ENCODE assay signal across 19 cellular contexts in genomic region chr19:35712529-35712909, GRCh38. TPM values are rescaled to one million over a fixed set of nuclear protein-coding genes. Genes with fewer than 3 reads are reported as not detected.
DNase-seq lines count a peak whose midpoint lies in the region; ATAC-seq lines count a peak whose summit lies in the region.
"Had no signal": no experiment of that assay in that cellular context is flagged by ENCODE, and none has a peak within 500 bp of the region (broad histone marks: within the 10 kb centered on the region; RNA-seq: fewer than 3 reads in every experiment).

No MANE protein-coding gene starts in this region.

- DNase-seq in CD4-positive, alpha-beta memory T cell, result no peak
- DNase-seq in activated T-cell treated with anti-CD3 and anti-CD28 coated beads, Interleukin-2, amount 50 U/mL, for 72 hours, result peak; percentile 70 to 74
- DNase-seq in stimulated activated CD4-positive, alpha-beta T cell treated with anti-CD3 and anti-CD28 coated beads, Interleukin-1b, Interleukin-23, amount 100 ng/mL, for 48 hours, result peak; percentile 51
- DNase-seq in Right ventricle myocardium inferior (ENCODE audit: missing footprints) (no peak), ecto neural progenitor cell (ENCODE audit: low spot score) (no peak), iPS-NIHi11 (ENCODE audit: low spot score) (no peak)
- DNase-seq: COR-L47, GF-D8, H9, Kasumi-1, kidney, NCI-H526, T-helper 9 cell had no signal

- POLR2A ChIA-PET in CD4-positive, alpha-beta memory T cell (lab: Charles Lee; ENCODE audit: partially characterized antibody), result interaction anchor here (0.7 to 6.3 kb wide), 3 partner anchors 10 to 68 kb away, joined by 3 to 61 read pairs (median 3); partner anchors contain the start of gene ZBTB32

- peak overlapping the region; percentile 63 for H3K27ac ChIP-seq in CD4-positive, alpha-beta memory T cell (ENCODE audit: low read depth, low read length)
- H3K27ac ChIP-seq: HL-60 had no signal

- H3K27me3 Mint-ChIP-seq in CD4-positive, alpha-beta memory T cell, result no peaks in the 10 kb centered on the region
- no peaks in the 10 kb centered on the region for H3K27me3 Mint-ChIP-seq in IgD-negative memory B cell
- no peaks in the 10 kb centered on the region for H3K27me3 Mint-ChIP-seq in activated T-cell treated with anti-CD3 and anti-CD28 coated beads, Interleukin-2, amount 50 U/mL, for 72 hours (ENCODE audit: low read depth)
- H3K27me3 Mint-ChIP-seq: progenitor cell of endocrine pancreas had no signal

- no peaks in the 10 kb centered on the region for H3K9me3 ChIP-seq in CD4-positive, alpha-beta memory T cell (ENCODE audit: control insufficient read depth in 1 of 2, low read length in 2 of 2)

- H3K4me1 ChIP-seq in CD4-positive, alpha-beta memory T cell (ENCODE audit: insufficient read depth, low read length), result peaks cover 66% of the 10 kb centered on the region

- ATAC-seq in activated T-cell treated with anti-CD3 and anti-CD28 coated beads, Interleukin-2, amount 50 U/mL, for 72 hours (replicated peaks in 1 of 2), result peak in 1 of 2 donors; percentile 7
- ATAC-seq in Right ventricle myocardium inferior (no peak), HG03439 (IDR thresholded peaks at IDR 0.05; ENCODE audit: unreplicated experiment) (no peak)

- H3K9me3 Mint-ChIP-seq in CD4-positive, alpha-beta memory T cell, result peaks cover 0 to 1% (median 0%) of the 10 kb centered on the region in 8 donors
- H3K9me3 Mint-ChIP-seq in IgD-negative memory B cell, result no peaks in the 10 kb centered on the region
- no peaks in the 10 kb centered on the region for H3K9me3 Mint-ChIP-seq in activated T-cell treated with anti-CD3 and anti-CD28 coated beads, Interleukin-2, amount 50 U/mL, for 72 hours
- H3K9me3 Mint-ChIP-seq: H9 had no signal

- H3K4me3 Mint-ChIP-seq in CD4-positive, alpha-beta memory T cell, result peak overlapping the region in 6 of 8 donors; percentile 13 to 83 (median 64)
- H3K4me3 Mint-ChIP-seq in IgD-negative memory B cell, result peak overlapping the region; percentile 79 to 99 (median 93)
- H3K4me3 Mint-ChIP-seq in activated T-cell treated with anti-CD3 and anti-CD28 coated beads, Interleukin-2, amount 50 U/mL, for 72 hours, result peak overlapping the region; percentile 89
- H3K4me3 Mint-ChIP-seq: H9 had no signal

- CTCF ChIA-PET in CD4-positive, alpha-beta memory T cell (lab: Charles Lee; ENCODE audit: partially characterized antibody), result interaction anchor here (3.1 to 6.0 kb wide), 2 partner anchors 15 to 19 kb away, joined by 10 to 54 read pairs; no protein-coding TSS in a partner anchor

- no peak overlapping the region for H3K4me3 ChIP-seq in CD4-positive, alpha-beta memory T cell (ENCODE audit: low read length in 2 of 2)

- no peaks in the 10 kb centered on the region for H3K27me3 ChIP-seq in CD4-positive, alpha-beta memory T cell (ENCODE audit: insufficient read depth, low read length)

- no peaks in the 10 kb centered on the region for H3K36me3 ChIP-seq in CD4-positive, alpha-beta memory T cell (ENCODE audit: insufficient read depth, low read length)

- intact Hi-C loops in CD4-positive, alpha-beta memory T cell (cut with micrococcal nuclease), result no loop called here
- intact Hi-C loops in Right ventricle myocardium inferior (cut with DNase I), result no loop called here

- peak overlapping the region; percentile 88 to 98 (median 92) for H3K27ac Mint-ChIP-seq in CD4-positive, alpha-beta memory T cell
- peak overlapping the region; percentile 90 to 97 (median 93) for H3K27ac Mint-ChIP-seq in IgD-negative memory B cell
- H3K27ac Mint-ChIP-seq in activated T-cell treated with anti-CD3 and anti-CD28 coated beads, Interleukin-2, amount 50 U/mL, for 72 hours, result peak overlapping the region; percentile 94
- H3K27ac Mint-ChIP-seq: H9, progenitor cell of endocrine pancreas had no signal

- H3K36me3 Mint-ChIP-seq in CD4-positive, alpha-beta memory T cell, result peaks cover 0 to 3% of the 10 kb centered on the region in 2 donors
- no peaks in the 10 kb centered on the region for H3K36me3 Mint-ChIP-seq in IgD-negative memory B cell
- H3K36me3 Mint-ChIP-seq in activated T-cell treated with anti-CD3 and anti-CD28 coated beads, Interleukin-2, amount 50 U/mL, for 72 hours (ENCODE audit: insufficient read depth in 2 of 2), result peaks cover 20 to 24% of the 10 kb centered on the region in 2 donors

- H3K4me1 Mint-ChIP-seq in CD4-positive, alpha-beta memory T cell, result peaks cover 42 to 68% (median 54%) of the 10 kb centered on the region in 4 donors
- H3K4me1 Mint-ChIP-seq in IgD-negative memory B cell, result peaks cover 41 to 52% (median 46%) of the 10 kb centered on the region in 3 donors
- H3K4me1 Mint-ChIP-seq in activated T-cell treated with anti-CD3 and anti-CD28 coated beads, Interleukin-2, amount 50 U/mL, for 72 hours (ENCODE audit: low read depth), result peaks cover 60% of the 10 kb centered on the region

RNA-seq across cellular contexts. Expression of gene KMT2B, which starts 5.3 kb away (rescaled TPM):
- total RNA-seq in CD4-positive, alpha-beta memory T cell, result 10 to 100 TPM; 83.4 to 84.3 TPM
- polyA plus RNA-seq in CD4-positive, alpha-beta memory T cell, result 1 to 10 TPM in 1 of 2 donors, not detected in 1; 2.8 TPM
- 2.7 TPM for polyA plus RNA-seq in IgD-negative memory B cell
- 10 to 100 TPM; 63.0 to 71.5 TPM for total RNA-seq in activated T-cell treated with anti-CD3 and anti-CD28 coated beads, Interleukin-2, amount 50 U/mL, for 72 hours
- 12.7 TPM for total RNA-seq in Right ventricle myocardium inferior

RNA-seq across cellular contexts. Expression of gene ZBTB32, which starts 8.2 kb away (rescaled TPM):
- under 1 TPM; 0.49 to 0.50 TPM for total RNA-seq in CD4-positive, alpha-beta memory T cell
- under 1 TPM in 1 of 2 donors, not detected in 1; 0.45 TPM for polyA plus RNA-seq in CD4-positive, alpha-beta memory T cell
- 31.6 TPM for polyA plus RNA-seq in IgD-negative memory B cell
- total RNA-seq in activated T-cell treated with anti-CD3 and anti-CD28 coated beads, Interleukin-2, amount 50 U/mL, for 72 hours, result 100 to 1,000 TPM; 147 to 192 TPM
- total RNA-seq in Right ventricle myocardium inferior, result not detected
- total RNA-seq: endothelial cell of umbilical vein, glomerular endothelial cell, progenitor cell of endocrine pancreas had no signal
- polyA plus RNA-seq: endothelial cell of umbilical vein had no signal

RNA-seq across cellular contexts. Expression of gene IGFLR1, which starts 29.7 kb away (rescaled TPM):
- 100 to 1,000 TPM; 119 to 124 TPM for total RNA-seq in CD4-positive, alpha-beta memory T cell
- polyA plus RNA-seq in CD4-positive, alpha-beta memory T cell, result 10 to 100 TPM; 93.9 to 99.5 TPM
- polyA plus RNA-seq in IgD-negative memory B cell, result 140 TPM
- total RNA-seq in activated T-cell treated with anti-CD3 and anti-CD28 coated beads, Interleukin-2, amount 50 U/mL, for 72 hours, result 100 to 1,000 TPM; 253 to 274 TPM
- total RNA-seq in Right ventricle myocardium inferior, result 5.1 TPM

RNA-seq across cellular contexts. Expression of gene U2AF1L4, which starts 32.7 kb away (rescaled TPM):
- total RNA-seq in CD4-positive, alpha-beta memory T cell, result 10 to 100 TPM; 60.5 to 65.2 TPM
- polyA plus RNA-seq in CD4-positive, alpha-beta memory T cell, result 10 to 100 TPM; 48.7 to 50.9 TPM
- 74.8 TPM for polyA plus RNA-seq in IgD-negative memory B cell
- 10 to 100 TPM; 71.0 to 83.6 TPM for total RNA-seq in activated T-cell treated with anti-CD3 and anti-CD28 coated beads, Interleukin-2, amount 50 U/mL, for 72 hours
- 19.5 TPM for total RNA-seq in Right ventricle myocardium inferior

RNA-seq across cellular contexts. Expression of gene PSENEN, which starts 32.9 kb away (rescaled TPM):
- 10 to 100 TPM; 27.2 TPM for total RNA-seq in CD4-positive, alpha-beta memory T cell
- 10 to 100 TPM; 84.6 to 89.9 TPM for polyA plus RNA-seq in CD4-positive, alpha-beta memory T cell
- polyA plus RNA-seq in IgD-negative memory B cell, result 85.0 TPM
- total RNA-seq in activated T-cell treated with anti-CD3 and anti-CD28 coated beads, Interleukin-2, amount 50 U/mL, for 72 hours, result 10 to 100 TPM; 50.7 to 53.7 TPM
- total RNA-seq in Right ventricle myocardium inferior, result 44.7 TPM

Comparison
In these comparisons a context has a peak if more than half of its experiments do, and no peak if none do; other contexts are left out.
1. DNase-seq: peak in activated T-cell treated with anti-CD3 and anti-CD28 coated beads, Interleukin-2, amount 50 U/mL, for 72 hours (2 of 2) and stimulated activated CD4-positive, alpha-beta T cell treated with anti-CD3 and anti-CD28 coated beads, Interleukin-1b, Interleukin-23, amount 100 ng/mL, for 48 hours (single experiment); none in CD4-positive, alpha-beta memory T cell (0 of 5), Right ventricle myocardium inferior (single experiment), ecto neural progenitor cell (single experiment) and iPS-NIHi11 (single experiment).
2. RNA of gene ZBTB32, which starts 8.2 kb away (total RNA-seq): 147 to 192 TPM in activated T-cell treated with anti-CD3 and anti-CD28 coated beads, Interleukin-2, amount 50 U/mL, for 72 hours; 0.49 to 0.50 TPM in CD4-positive, alpha-beta memory T cell and not detected in Right ventricle myocardium inferior (single experiment); every median in the first group is over 10 times any median in the second.
3. RNA of gene IGFLR1, which starts 29.7 kb away (total RNA-seq): 253 to 274 TPM in activated T-cell treated with anti-CD3 and anti-CD28 coated beads, Interleukin-2, amount 50 U/mL, for 72 hours and 119 to 124 TPM in CD4-positive, alpha-beta memory T cell; 5.1 TPM in Right ventricle myocardium inferior (single experiment); every median in the first group is over 10 times any median in the second.
4. Peak in every context shown above with its lines, with median percentiles within 50 percentile points of each other: H3K27ac Mint-ChIP-seq and H3K4me3 Mint-ChIP-seq.